Comparison of ENCODE assay signal across 9 cellular contexts in genomic region chr3:12135029-12135634, GRCh38. TPM values are rescaled to one million over a fixed set of nuclear protein-coding genes. Genes with fewer than 3 reads are reported as not detected.
DNase-seq lines count a peak whose midpoint lies in the region; ATAC-seq, FAIRE-seq and TF ChIP-seq lines count a peak whose summit lies in the region.
"Had no signal": no experiment of that assay in that cellular context is flagged by ENCODE, and none has a peak within 500 bp of the region (broad histone marks: within the 10 kb centered on the region; RNA-seq: fewer than 3 reads in every experiment).

No MANE protein-coding gene starts in this region.

- H3K4me1 ChIP-seq in Peyer's patch = peaks cover 0 to 14% (median 0%) of the 10 kb centered on the region in 4 donors
- H3K4me1 ChIP-seq in gastroesophageal sphincter = peaks cover 0 to 14% (median 0%) of the 10 kb centered on the region in 3 donors
- H3K4me1 ChIP-seq in pancreas = no peaks in the 10 kb centered on the region

- 0% methylated on average over 3 of the region's 3 CpGs; no CpG with 5 or more reads in 1 of the 2 donors for WGBS in gastroesophageal sphincter (ENCODE audit: low coverage in 1 of 2), 2 donors
- 1 to 9% methylated on average over 3 of the region's 3 CpGs for whole genome bisulfite sequencing in pancreas, 2 donors

- DNase-seq in CD1c-positive myeloid dendritic cell (ENCODE audit: extremely low spot score) (peak; percentile 76), Peyer's patch (peak; percentile 44 to 85 (median 84)), pancreas (peak; percentile 34 to 84 (median 62)), NCI-H446 treated with DMSO at 0.1 percent for 48 hours (lab: John Stamatoyannopoulos, UW) (no peak)
- peak; percentile 44 for DNase-seq in activated T-helper 2 cell treated with anti-CD3 and anti-CD28 coated beads, Interferon-gamma antibody, Interleukin-2, Interleukin-4, amounts not matched to agents 10 μg/mL and 5 μg/mL and 100 μg/mL, durations not matched to agents 14 hours and 24 hours and 36 hours (ENCODE audit: low spot score)

- no peak for FAIRE-seq in pancreas (lab: Jason Lieb, UNC)

- H3K4me3 ChIP-seq in Peyer's patch (no peak overlapping the region), gastroesophageal sphincter (no peak overlapping the region), pancreas (no peak overlapping the region)

- H3K36me3 ChIP-seq in Peyer's patch = no peaks in the 10 kb centered on the region
- H3K36me3 ChIP-seq in gastroesophageal sphincter = no peaks in the 10 kb centered on the region
- no peaks in the 10 kb centered on the region for H3K36me3 ChIP-seq in pancreas

- H3K4me3 Mint-ChIP-seq in activated T-helper 2 cell treated with anti-CD3 and anti-CD28 coated beads, Interferon-gamma antibody, Interleukin-2, Interleukin-4, amounts not matched to agents 10 μg/mL and 5 μg/mL and 100 μg/mL, durations not matched to agents 14 hours and 24 hours and 36 hours (ENCODE audit: low read depth) = no peak overlapping the region
- H3K4me3 Mint-ChIP-seq: activated naive CD8-positive, alpha-beta T cell had no signal

- H3K9me3 ChIP-seq in Peyer's patch (no peaks in the 10 kb centered on the region), gastroesophageal sphincter (no peaks in the 10 kb centered on the region), pancreas (no peaks in the 10 kb centered on the region)

- H3K27me3 ChIP-seq in Peyer's patch (no peaks in the 10 kb centered on the region), gastroesophageal sphincter (peaks cover 27% of the 10 kb centered on the region), pancreas (no peaks in the 10 kb centered on the region)

- ATAC-seq in GM18909 (IDR thresholded peaks at IDR 0.05; ENCODE audit: poor library complexity, unreplicated experiment) (peak; percentile 80), HG03139 (IDR thresholded peaks at IDR 0.05; ENCODE audit: unreplicated experiment) (peak; percentile 75), gastroesophageal sphincter (peak; percentile 73), pancreas (peak; percentile 74 to 98 (median 94))

- intact Hi-C loops in activated T-helper 2 cell treated with anti-CD3 and anti-CD28 coated beads, Interferon-gamma antibody, Interleukin-2, Interleukin-4, amounts not matched to agents 10 μg/mL and 5 μg/mL and 100 μg/mL, durations not matched to agents 14 hours and 24 hours and 36 hours (cut with micrococcal nuclease) = loop anchor here (1.0 to 5.0 kb wide), 6 partner anchors 41 to 585 kb away; partner anchors contain the start of genes RAF1 and TSEN2
- intact Hi-C loops in pancreas (cut with DNase I) = loop anchor here in 2 of 3 donors (5.0 to 10.0 kb wide), 2 partner anchors 337 to 340 kb away; no protein-coding TSS in a partner anchor

- peaks cover 8% of the 10 kb centered on the region for H3K4me1 Mint-ChIP-seq in activated T-helper 2 cell treated with anti-CD3 and anti-CD28 coated beads, Interferon-gamma antibody, Interleukin-2, Interleukin-4, amounts not matched to agents 10 μg/mL and 5 μg/mL and 100 μg/mL, durations not matched to agents 14 hours and 24 hours and 36 hours (ENCODE audit: low read depth)

- TF ChIP-seq EP300 in gastroesophageal sphincter (IDR thresholded peaks at IDR 0.05) = no peak

- H3K36me3 Mint-ChIP-seq in activated T-helper 2 cell treated with anti-CD3 and anti-CD28 coated beads, Interferon-gamma antibody, Interleukin-2, Interleukin-4, amounts not matched to agents 10 μg/mL and 5 μg/mL and 100 μg/mL, durations not matched to agents 14 hours and 24 hours and 36 hours (ENCODE audit: low read depth) = no peaks in the 10 kb centered on the region
- H3K36me3 Mint-ChIP-seq: activated naive CD8-positive, alpha-beta T cell had no signal

- peaks cover 30% of the 10 kb centered on the region for H3K27me3 Mint-ChIP-seq in activated T-helper 2 cell treated with anti-CD3 and anti-CD28 coated beads, Interferon-gamma antibody, Interleukin-2, Interleukin-4, amounts not matched to agents 10 μg/mL and 5 μg/mL and 100 μg/mL, durations not matched to agents 14 hours and 24 hours and 36 hours (ENCODE audit: low read depth)

- H3K27ac Mint-ChIP-seq in activated T-helper 2 cell treated with anti-CD3 and anti-CD28 coated beads, Interferon-gamma antibody, Interleukin-2, Interleukin-4, amounts not matched to agents 10 μg/mL and 5 μg/mL and 100 μg/mL, durations not matched to agents 14 hours and 24 hours and 36 hours = no peak overlapping the region
- H3K27ac Mint-ChIP-seq: activated naive CD8-positive, alpha-beta T cell had no signal

- TF ChIP-seq POLR2A in Peyer's patch (IDR thresholded peaks at IDR 0.05) = no peak
- TF ChIP-seq POLR2A in gastroesophageal sphincter (IDR thresholded peaks at IDR 0.05) = no peak

- TF ChIP-seq CTCF in Peyer's patch (IDR thresholded peaks at IDR 0.05) = peak; percentile 42 to 90 (median 80)
- TF ChIP-seq CTCF in gastroesophageal sphincter (IDR thresholded peaks at IDR 0.05) = peak; percentile 64 to 86 (median 82)
- TF ChIP-seq CTCF in pancreas (IDR thresholded peaks at IDR 0.05) = peak; percentile 53 to 85 (median 68)

- H3K9me3 Mint-ChIP-seq in activated T-helper 2 cell treated with anti-CD3 and anti-CD28 coated beads, Interferon-gamma antibody, Interleukin-2, Interleukin-4, amounts not matched to agents 10 μg/mL and 5 μg/mL and 100 μg/mL, durations not matched to agents 14 hours and 24 hours and 36 hours = no peaks in the 10 kb centered on the region

- H3K27ac ChIP-seq in Peyer's patch = no peak overlapping the region
- no peak overlapping the region for H3K27ac ChIP-seq in gastroesophageal sphincter
- H3K27ac ChIP-seq in pancreas = no peak overlapping the region

RNA-seq across cellular contexts. Expression of gene TIMP4, which starts 23.6 kb away (rescaled TPM):
- total RNA-seq in Peyer's patch (10 to 100 TPM in 1 of 4 donors, 1 to 10 TPM in 3; 3.7 to 22.3 (median 5.0) TPM), gastroesophageal sphincter (10 to 100 TPM; 16.5 to 35.1 (median 29.2) TPM), pancreas (1 to 10 TPM in 4 of 6 donors, under 1 TPM in 2; 0.12 to 4.6 (median 1.2) TPM)
- total RNA-seq in activated T-helper 2 cell treated with anti-CD3 and anti-CD28 coated beads, Interferon-gamma antibody, Interleukin-2, Interleukin-4, amounts not matched to agents 10 μg/mL and 5 μg/mL and 100 μg/mL, durations not matched to agents 14 hours and 24 hours and 36 hours = 0.41 and 0.92 TPM in 2 replicates
- 1 to 10 TPM; 2.1 to 3.0 TPM for polyA plus RNA-seq in pancreas
